ENCODE assay signal across 9 cellular contexts in the genomic region with DNA sequence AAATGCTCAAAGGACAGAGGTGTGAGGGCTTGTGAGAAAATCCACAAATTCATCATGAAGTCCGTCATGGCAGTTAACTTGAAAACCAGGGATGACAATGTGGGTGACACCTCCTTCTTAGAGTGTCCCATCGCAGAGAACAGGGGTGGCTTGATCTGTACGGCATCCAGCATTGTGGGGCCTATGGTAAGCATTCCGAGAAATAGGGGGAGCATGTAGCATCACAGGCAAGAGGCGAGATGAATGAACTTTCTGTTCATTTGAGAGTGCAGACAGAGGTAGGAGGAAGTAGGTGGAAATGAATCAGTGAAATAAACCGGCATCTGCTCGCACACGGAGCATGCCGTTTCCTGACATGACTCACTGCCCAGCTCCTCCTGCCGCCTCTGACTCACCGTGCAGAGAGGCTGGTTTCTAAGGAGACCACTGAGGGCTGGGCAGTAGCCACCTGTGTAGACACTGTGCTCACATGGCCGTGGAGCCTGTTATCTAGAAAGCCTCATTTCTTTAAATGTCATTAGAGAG.
DNase-seq lines count a peak whose midpoint lies in the region; ATAC-seq and TF ChIP-seq lines count a peak whose summit lies in the region.
"Had no signal": no experiment of that assay in that cellular context is flagged by ENCODE, and none has a peak within 500 bp of the region (broad histone marks: within the 10 kb centered on the region; RNA-seq: fewer than 3 reads in every experiment).

No MANE protein-coding gene starts in this region.

- POLR2A ChIA-PET in AG04449 (lab: Yijun Ruan, JAX), result no interaction called here

- H2BK5ac ChIP-seq in neuronal stem cell (ENCODE audit: low read length), result no peak overlapping the region

- WGBS in neuronal stem cell (ENCODE audit: extremely low coverage in 2 of 2, insufficient read length in 2 of 2, insufficient replicate concordance in 1 of 2), 2 donors, result no CpG with 5 or more reads among the region's 12 CpGs

- no peaks in the 10 kb centered on the region for H3K9me3 ChIP-seq in neuronal stem cell (replicated peaks in 1 of 2; ENCODE audit: control insufficient read depth in 2 of 2, insufficient read depth in 1 of 2, low read depth in 1 of 2, low read length in 2 of 2)
- H3K9me3 ChIP-seq: HAP-1 had no signal

- H2AK5ac ChIP-seq in neuronal stem cell (ENCODE audit: low read depth, low read length), result no peak overlapping the region

- CTCF ChIA-PET in AG04449 (lab: Yijun Ruan, JAX), result no interaction called here

- H4K8ac ChIP-seq in neuronal stem cell (ENCODE audit: low read depth, low read length), result no peak overlapping the region

- no peak overlapping the region for H2BK120ac ChIP-seq in neuronal stem cell (ENCODE audit: low read depth, low read length)

- peaks cover 6 to 13% of the 10 kb centered on the region in 2 donors for H3K4me1 ChIP-seq in neuronal stem cell (ENCODE audit: control insufficient read depth in 2 of 2, insufficient read depth in 1 of 2, low read depth in 1 of 2, low read length in 2 of 2)

- no peak overlapping the region for H3K18ac ChIP-seq in neuronal stem cell (ENCODE audit: low read length)

- no peak overlapping the region for H3K23ac ChIP-seq in neuronal stem cell (ENCODE audit: low read depth, low read length, poor library complexity)

- H3K4ac ChIP-seq in neuronal stem cell (ENCODE audit: low read length), result no peak overlapping the region

- no peaks in the 10 kb centered on the region for H3K27me3 ChIP-seq in neuronal stem cell (ENCODE audit: control insufficient read depth in 3 of 3, insufficient read depth in 3 of 3, low read depth in 1 of 3, low read length in 3 of 3)

- H3K4me2 ChIP-seq in neuronal stem cell (ENCODE audit: insufficient read depth, low read length, poor library complexity, severe bottlenecking), result no peak overlapping the region

- H3K4me3 ChIP-seq in AG04449 (ENCODE audit: low read depth, low read length), result no peak overlapping the region; the same call in 1 of the 2 replicates
- no peak overlapping the region for H3K4me3 ChIP-seq in neuronal stem cell (ENCODE audit: low read length in 2 of 2)
- H3K4me3 ChIP-seq: HAP-1 had no signal

- no peaks in the 10 kb centered on the region for H3K79me1 ChIP-seq in neuronal stem cell (ENCODE audit: low read depth, low read length)

- H3K27ac ChIP-seq in neuronal stem cell (replicated peaks; ENCODE audit: low read length), result no peak overlapping the region

- H3K36me3 ChIP-seq in neuronal stem cell (replicated peaks in 1 of 2; ENCODE audit: control insufficient read depth in 2 of 2, insufficient read depth in 2 of 2, low read length in 2 of 2), result no peaks in the 10 kb centered on the region
- H3K36me3 ChIP-seq: HAP-1 had no signal

- H2AFZ ChIP-seq in neuronal stem cell (ENCODE audit: low read length), result peak overlapping the region; percentile 73

- TF ChIP-seq CTCF in AG04449 (IDR thresholded peaks at IDR 0.05; ENCODE audit: insufficient read depth, low read length, missing control alignments), result no peak

- no peak overlapping the region for H2BK12ac ChIP-seq in neuronal stem cell (ENCODE audit: low read length)

- ATAC-seq in GM18511 (IDR thresholded peaks at IDR 0.05; ENCODE audit: unreplicated experiment) (peak; percentile 100), HG02885 (IDR thresholded peaks at IDR 0.05; ENCODE audit: poor library complexity, unreplicated experiment) (peak; percentile 99), esophagus mucosa (peak; percentile 100)
- peak; percentile 86 to 87 for ATAC-seq in activated CD4-positive, CD25-positive, alpha-beta regulatory T cell treated with anti-CD3 and anti-CD28 coated beads, Interleukin-2, amount 50 U/mL, for 24 hours

- H3K14ac ChIP-seq in neuronal stem cell (ENCODE audit: low read length), result no peak overlapping the region

- no peak overlapping the region for H4K91ac ChIP-seq in neuronal stem cell (ENCODE audit: low read depth, low read length, poor library complexity)

- DNase-seq in AG04449 (ENCODE audit: low read depth, low spot score) (peak; percentile 61), NCI-H2081 treated with DMSO at 0.1 percent for 48 hours (lab: John Stamatoyannopoulos, UW) (peak; percentile 60), neuronal stem cell (ENCODE audit: low spot score) (no peak)
- no peak for DNase-seq in stimulated activated naive CD4-positive, alpha-beta T cell (lab: John Stamatoyannopoulos, UW)

- H2BK15ac ChIP-seq in neuronal stem cell (ENCODE audit: low read length), result no peak overlapping the region

- no peak overlapping the region for H3K9ac ChIP-seq in neuronal stem cell (ENCODE audit: low read depth, low read length, poor library complexity)

Comparison
In these comparisons a context has a peak if more than half of its experiments do, and no peak if none do; other contexts are left out.
1. DNase-seq: peak in AG04449 (single experiment) and NCI-H2081 treated with DMSO at 0.1 percent for 48 hours (single experiment); none in neuronal stem cell (single experiment) and stimulated activated naive CD4-positive, alpha-beta T cell (0 of 6).
2. Peak in every context shown above with its lines, with median percentiles within 50 percentile points of each other: ATAC-seq.